27 cellular contexts compared by ENCODE assay signal in the genomic region with DNA sequence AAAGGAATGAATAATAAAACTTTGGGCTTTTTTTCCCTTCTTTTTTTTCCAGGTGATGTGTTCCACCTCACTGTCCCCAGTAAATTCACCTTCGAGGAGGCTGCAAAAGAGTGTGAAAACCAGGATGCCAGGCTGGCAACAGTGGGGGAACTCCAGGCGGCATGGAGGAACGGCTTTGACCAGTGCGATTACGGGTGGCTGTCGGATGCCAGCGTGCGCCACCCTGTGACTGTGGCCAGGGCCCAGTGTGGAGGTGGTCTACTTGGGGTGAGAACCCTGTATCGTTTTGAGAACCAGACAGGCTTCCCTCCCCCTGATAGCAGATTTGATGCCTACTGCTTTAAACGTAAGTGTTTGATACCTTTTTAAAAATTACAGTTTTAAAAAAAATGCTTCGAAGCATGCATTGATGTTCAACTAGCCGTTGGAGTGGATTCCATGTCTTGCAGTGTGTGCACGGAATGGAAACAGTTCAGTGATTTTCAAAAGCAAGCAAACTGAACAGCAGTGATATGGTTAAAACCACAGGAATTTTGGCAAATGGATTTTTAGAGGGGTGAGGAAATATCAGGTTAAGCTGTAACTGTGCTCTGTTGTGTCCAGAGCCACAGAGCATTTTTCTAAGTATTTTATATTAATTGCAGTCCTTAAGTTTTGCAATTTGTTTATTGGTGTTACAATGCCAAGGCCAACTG. TPM values are rescaled to one million over a fixed set of nuclear protein-coding genes. Genes with fewer than 3 reads are reported as not detected.
DNase-seq lines count a peak whose midpoint lies in the region; ATAC-seq and TF ChIP-seq lines count a peak whose summit lies in the region.
"Had no signal": no experiment of that assay in that cellular context is flagged by ENCODE, and none has a peak within 500 bp of the region (broad histone marks: within the 10 kb centered on the region; RNA-seq: fewer than 3 reads in every experiment).

No MANE protein-coding gene starts in this region.

- peaks cover 14% of the 10 kb centered on the region for H3K4me1 ChIP-seq in left ventricle myocardium inferior
- H3K4me1 ChIP-seq: BLaER1, lower lobe of right lung had no signal

- H3K27ac ChIP-seq in left ventricle myocardium inferior (replicated peaks) = no peak overlapping the region
- H3K27ac ChIP-seq: A549, BLaER1, HL-60, lower lobe of right lung, neutrophil, skin epidermis, WERI-Rb-1 had no signal

- H3K36me3 Mint-ChIP-seq in chondrocyte (ENCODE audit: low read depth) = peaks cover 7% of the 10 kb centered on the region
- H3K36me3 Mint-ChIP-seq: activated naive CD4-positive, alpha-beta T cell treated with anti-CD3 and anti-CD28 coated beads, Interleukin-2, amount 10 ng/mL, durations not matched to agents 7 days and 5 days had no signal

- in situ Hi-C loops in KBM-7 (cut with MboI; ENCODE audit: low pct_unique_long_range_greater_than_20kb, low sequenced_read_pairs) = no loop called here

- H3K4me3 Mint-ChIP-seq in chondrocyte (ENCODE audit: unreplicated experiment) = no peak overlapping the region
- H3K4me3 Mint-ChIP-seq: activated naive CD4-positive, alpha-beta T cell treated with anti-CD3 and anti-CD28 coated beads, Interleukin-2, amount 10 ng/mL, durations not matched to agents 7 days and 5 days; activated T-helper 1 cell treated with anti-CD3 and anti-CD28 coated beads, Interleukin-12 subunit alpha, Interleukin-12 subunit beta, Interleukin-2, Interleukin-4 antibody, amounts not matched to agents 30 ng/mL and 10 ng/mL and 1 ng/mL, durations not matched to agents 14 hours and 24 hours and 36 hours; central memory CD8-positive, alpha-beta T cell; H9 had no signal

- no peaks in the 10 kb centered on the region for H3K9me3 Mint-ChIP-seq in chondrocyte (ENCODE audit: low read depth)
- H3K9me3 Mint-ChIP-seq: activated naive CD4-positive, alpha-beta T cell treated with anti-CD3 and anti-CD28 coated beads, Interleukin-2, amount 10 ng/mL, durations not matched to agents 7 days and 5 days; activated T-helper 1 cell treated with anti-CD3 and anti-CD28 coated beads, Interleukin-12 subunit alpha, Interleukin-12 subunit beta, Interleukin-2, Interleukin-4 antibody, amounts not matched to agents 30 ng/mL and 10 ng/mL and 1 ng/mL, durations not matched to agents 14 hours and 24 hours and 36 hours; central memory CD8-positive, alpha-beta T cell; H9 had no signal

- ATAC-seq in left ventricle myocardium superior (no peak), GM18517 (IDR thresholded peaks at IDR 0.05; ENCODE audit: unreplicated experiment) (no peak), GM18868 (IDR thresholded peaks at IDR 0.05; ENCODE audit: unreplicated experiment) (no peak)
- ATAC-seq: A549, lower lobe of right lung had no signal

- H3K4me3 ChIP-seq in left ventricle myocardium inferior = no peak overlapping the region
- H3K4me3 ChIP-seq: A549, BLaER1, lower lobe of right lung, skin epidermis had no signal

- H3K4me1 Mint-ChIP-seq in chondrocyte (ENCODE audit: low read depth) = peaks cover 85% of the 10 kb centered on the region
- H3K4me1 Mint-ChIP-seq: activated naive CD4-positive, alpha-beta T cell treated with anti-CD3 and anti-CD28 coated beads, Interleukin-2, amount 10 ng/mL, durations not matched to agents 7 days and 5 days; central memory CD8-positive, alpha-beta T cell had no signal

- peak overlapping the region; percentile 59 for H3K27ac Mint-ChIP-seq in chondrocyte (ENCODE audit: unreplicated experiment)
- H3K27ac Mint-ChIP-seq: activated naive CD4-positive, alpha-beta T cell treated with anti-CD3 and anti-CD28 coated beads, Interleukin-2, amount 10 ng/mL, durations not matched to agents 7 days and 5 days; activated T-helper 1 cell treated with anti-CD3 and anti-CD28 coated beads, Interleukin-12 subunit alpha, Interleukin-12 subunit beta, Interleukin-2, Interleukin-4 antibody, amounts not matched to agents 30 ng/mL and 10 ng/mL and 1 ng/mL, durations not matched to agents 14 hours and 24 hours and 36 hours; H9 had no signal

- intact Hi-C loops in left ventricle myocardium superior (cut with micrococcal nuclease) = no loop called here
- intact Hi-C loops in left ventricle myocardium inferior (cut with micrococcal nuclease) = no loop called here

- TF ChIP-seq CTCF in left ventricle myocardium inferior (IDR thresholded peaks at IDR 0.05; ENCODE audit: borderline replicate concordance) (no peak), chondrocyte (IDR thresholded peaks at IDR 0.05) (no peak)

- DNase-seq in left ventricle myocardium superior (peak; percentile 15), left ventricle myocardium inferior (no peak), chondrocyte (ENCODE audit: low spot score) (no peak), kidney glomerular epithelial cell (lab: John Stamatoyannopoulos, UW) (peak; percentile 83), GM19238 (ENCODE audit: insufficient read length, low spot score) (no peak), KBM-7 (no peak)
- DNase-seq: activated CD4-positive, alpha-beta T cell treated with anti-CD3 and anti-CD28 coated beads, Interleukin-2, amount 50 U/mL, for 1 hour; activated naive CD4-positive, alpha-beta T cell treated with anti-CD3 and anti-CD28 coated beads, Interleukin-2, amount 10 ng/mL, durations not matched to agents 7 days and 5 days; DMS79 treated with DMSO at 0.1 percent for 48 hours; foreskin melanocyte; H9; hippocampal formation; lower lobe of right lung; NCI-H1092; NCI-H1930; NCI-H774; stimulated activated CD4-positive, alpha-beta T cell treated with anti-CD3 and anti-CD28 coated beads, Interleukin-1b, Interleukin-23, amount 100 ng/mL, for 48 hours; WERI-Rb-1 had no signal

- H3K27me3 ChIP-seq in left ventricle myocardium inferior (ENCODE audit: low read depth) = no peaks in the 10 kb centered on the region
- H3K27me3 ChIP-seq: BLaER1, neutrophil had no signal

- no peaks in the 10 kb centered on the region for H3K36me3 ChIP-seq in left ventricle myocardium inferior
- H3K36me3 ChIP-seq: BLaER1, lower lobe of right lung, neutrophil, WERI-Rb-1 had no signal

- H3K9me3 ChIP-seq in left ventricle myocardium inferior (replicated peaks) = no peaks in the 10 kb centered on the region
- H3K9me3 ChIP-seq: A549, BLaER1, lower lobe of right lung, neutrophil had no signal

- H3K27me3 Mint-ChIP-seq in chondrocyte (ENCODE audit: low read depth) = no peaks in the 10 kb centered on the region
- H3K27me3 Mint-ChIP-seq: central memory CD8-positive, alpha-beta T cell had no signal

RNA-seq across cellular contexts. Expression of a gene that starts 40.7 kb away (rescaled TPM):
- total RNA-seq in left ventricle myocardium superior (16.9 TPM), left ventricle myocardium inferior (25.2 TPM), chondrocyte (250 to 737 TPM (median 710 TPM) in 3 replicates)

Comparison
In these comparisons a context has a peak if more than half of its experiments do, and no peak if none do; other contexts are left out.
1. DNase-seq: peak in left ventricle myocardium superior (single experiment) and kidney glomerular epithelial cell (single experiment); none in left ventricle myocardium inferior (single experiment), chondrocyte (single experiment), GM19238 (single experiment) and KBM-7 (single experiment).